11 cellular contexts compared by ENCODE assay signal in genomic region chr19:51511353-51511752, GRCh38. TPM values are rescaled to one million over a fixed set of nuclear protein-coding genes. Genes with fewer than 3 reads are reported as not detected.
DNase-seq lines count a peak whose midpoint lies in the region; ATAC-seq, FAIRE-seq and TF ChIP-seq lines count a peak whose summit lies in the region.
"Had no signal": no experiment of that assay in that cellular context is flagged by ENCODE, and none has a peak within 500 bp of the region (broad histone marks: within the 10 kb centered on the region; RNA-seq: fewer than 3 reads in every experiment).

No MANE protein-coding gene starts in this region.

- H3K27ac ChIP-seq in HepG2 (ENCODE audit: extremely low read length, insufficient read depth, low read length) (no peak overlapping the region), right lobe of liver (no peak overlapping the region)
- H3K27ac ChIP-seq: Peyer's patch, upper lobe of left lung had no signal

- ATAC-seq in HepG2 (no peak), right lobe of liver (no peak), HG02798 (IDR thresholded peaks at IDR 0.05; ENCODE audit: poor library complexity, unreplicated experiment) (no peak), HG03439 (IDR thresholded peaks at IDR 0.05; ENCODE audit: unreplicated experiment) (no peak)

- no peaks in the 10 kb centered on the region for H3K36me3 ChIP-seq in HepG2 (replicated peaks in 1 of 2; ENCODE audit: control insufficient read depth in 1 of 2, insufficient read depth in 2 of 2, low read length in 2 of 2)
- no peaks in the 10 kb centered on the region for H3K36me3 ChIP-seq in right lobe of liver
- H3K36me3 ChIP-seq: Peyer's patch, upper lobe of left lung had no signal

- H3K27me3 ChIP-seq in HepG2 (ENCODE audit: control insufficient read depth in 1 of 2, insufficient read depth in 2 of 2, low read length in 2 of 2): no peaks in the 10 kb centered on the region; a peak in 1 of 5 replicates
- H3K27me3 ChIP-seq in right lobe of liver: no peaks in the 10 kb centered on the region
- H3K27me3 ChIP-seq: Peyer's patch, upper lobe of left lung had no signal

- no peaks in the 10 kb centered on the region for H3K4me1 Mint-ChIP-seq in type B pancreatic cell (ENCODE audit: unreplicated experiment)

- no peak overlapping the region for H3K4me2 ChIP-seq in HepG2 (ENCODE audit: low read depth, low read length)

- POLR2A ChIA-PET in HepG2 (lab: Yijun Ruan, JAX): no interaction called here

- peak; percentile 12 for DNase-seq in HepG2 (ENCODE audit: low spot score)
- DNase-seq in right lobe of liver: no peak
- DNase-seq in NAMALWA (ENCODE audit: low spot score): peak; percentile 20
- peak; percentile 14 for DNase-seq in dermis blood vessel endothelial cell
- no peak for DNase-seq in type B pancreatic cell (ENCODE audit: extremely low spot score, unreplicated experiment)
- no peak for DNase-seq in NCI-H2107 treated with DMSO at 0.1 percent for 48 hours (lab: John Stamatoyannopoulos, UW; ENCODE audit: unreplicated experiment)
- DNase-seq: Peyer's patch, upper lobe of left lung had no signal

- no peak for TF ChIP-seq RAD21 in HepG2 (CRISPR knock-in tag; IDR thresholded peaks at IDR 0.05)

- H3K27me3 Mint-ChIP-seq in type B pancreatic cell: peaks cover 6% of the 10 kb centered on the region

- no peak for TF ChIP-seq EP300 in HepG2 (IDR thresholded peaks at IDR 0.05; ENCODE audit: low read depth in 2 of 2, low read length in 2 of 2)
- TF ChIP-seq EP300 in HepG2 (CRISPR knock-in tag; IDR thresholded peaks at IDR 0.05; ENCODE audit: borderline replicate concordance): no peak

- H4K20me1 ChIP-seq in HepG2 (ENCODE audit: insufficient read depth, low read length): no peaks in the 10 kb centered on the region

- no peak for TF ChIP-seq POLR2A in HepG2 (IDR thresholded peaks at IDR 0.05; ENCODE audit: insufficient read depth in 1 of 2, low read depth in 2 of 2, low read length in 2 of 2)
- no peak for TF ChIP-seq POLR2A in right lobe of liver (IDR thresholded peaks at IDR 0.05)

- CTCF ChIA-PET in HepG2 (lab: Yijun Ruan, JAX; ENCODE audit: low intra/inter-chr PET ratio, low total read pairs): interaction anchor here (0.8 kb wide), 1 partner anchor 39 kb away, joined by 3 read pairs; no protein-coding TSS in a partner anchor

- no peaks in the 10 kb centered on the region for H3K79me2 ChIP-seq in HepG2 (ENCODE audit: insufficient read depth, low read length)

- no peaks in the 10 kb centered on the region for H3K9me3 ChIP-seq in HepG2 (ENCODE audit: low read length)
- no peaks in the 10 kb centered on the region for H3K9me3 ChIP-seq in right lobe of liver
- H3K9me3 ChIP-seq: Peyer's patch, upper lobe of left lung had no signal

- no TSS peak for BruUV-seq in HepG2 (replicated peaks; lab: Mats Ljungman, UMichigan)

- H3K27ac Mint-ChIP-seq in type B pancreatic cell: no peak overlapping the region

- H2AFZ ChIP-seq in HepG2 (ENCODE audit: low read length): no peak overlapping the region

- H3K36me3 Mint-ChIP-seq in type B pancreatic cell: no peaks in the 10 kb centered on the region

- H3K4me1 ChIP-seq in HepG2 (ENCODE audit: insufficient read depth, low read length) (no peaks in the 10 kb centered on the region), right lobe of liver (no peaks in the 10 kb centered on the region)
- H3K4me1 ChIP-seq: Peyer's patch, upper lobe of left lung had no signal

- FAIRE-seq in HepG2 (lab: Jason Lieb, UNC): no peak

- 1% methylated on average over 6 of the region's 6 CpGs for WGBS in HepG2 (ENCODE audit: low lambda C conversion rate)
- 7% methylated on average over 6 of the region's 6 CpGs for WGBS in right lobe of liver (ENCODE audit: insufficient coverage, low coverage, low lambda C conversion rate, missing lambda C conversion rate)

- in situ Hi-C loops in HepG2 (cut with HindIII; ENCODE audit: extremely low pct_ligation_motif_present, low pct_unique_long_range_greater_than_20kb): no loop called here

- no peaks in the 10 kb centered on the region for H3K9me3 Mint-ChIP-seq in type B pancreatic cell

- TF ChIP-seq CTCF in HepG2 (CRISPR knock-in tag; IDR thresholded peaks at IDR 0.05) (0 out of 2 replicates have a peak, but pooled peaks have one; percentile 15), right lobe of liver (IDR thresholded peaks at IDR 0.05) (no peak), type B pancreatic cell (conservative IDR thresholded peaks at IDR 0.05) (peak; percentile 60)

- H3K9ac ChIP-seq in HepG2 (ENCODE audit: insufficient read depth, low read depth, low read length): no peak overlapping the region

- H3K4me3 ChIP-seq in HepG2 (replicated peaks in 1 of 3; ENCODE audit: insufficient read depth in 1 of 3, low read depth in 2 of 3, low read length in 3 of 3) (no peak overlapping the region), right lobe of liver (no peak overlapping the region)
- H3K4me3 ChIP-seq: lung, Peyer's patch, upper lobe of left lung had no signal

- no peak overlapping the region for H3K4me3 Mint-ChIP-seq in type B pancreatic cell

- intact Hi-C loops in HepG2 (cut with micrococcal nuclease; ENCODE audit: unreplicated experiment): no loop called here
- intact Hi-C loops in right lobe of liver (cut with DNase I): no loop called here

RNA-seq across cellular contexts. Expression of gene SIGLEC12, which starts 9.8 kb away (rescaled TPM):
- total RNA-seq in HepG2 (2016; rRNA removed; fragmentation: Illumina TruSeq; extraction: Trizol) (not detected in 2 replicates), right lobe of liver (under 1 TPM in 5 of 6 experiments, not detected in 1; 0.12 to 0.63 (median 0.33) TPM), dermis blood vessel endothelial cell (not detected in 2 replicates), type B pancreatic cell (ENCODE audit: low replicate concordance) (not detected in 2 replicates)
- not detected in 2 replicates for total RNA-seq in HepG2 (2016; cell fraction: cytosol; rRNA removed; fragmentation: Illumina TruSeq; extraction: Trizol; ENCODE audit: low read depth)
- total RNA-seq in HepG2 (2016; cell fraction: insoluble cytoplasmic fraction; rRNA removed; fragmentation: Illumina TruSeq; extraction: Trizol): not detected in 2 replicates
- total RNA-seq in HepG2 (2016; cell fraction: membrane; rRNA removed; fragmentation: Illumina TruSeq; extraction: Trizol): not detected in 2 replicates
- total RNA-seq in HepG2 (2016; cell fraction: nucleus; rRNA removed; fragmentation: Illumina TruSeq; extraction: Trizol): not detected in 2 replicates
- not detected in 2 replicates for polyA plus RNA-seq in HepG2 (2011; rRNA removed)
- not detected in 2 replicates for polyA plus RNA-seq in HepG2 (2011; cell fraction: cytosol; rRNA removed)
- polyA plus RNA-seq in HepG2 (2011; cell fraction: nucleus; rRNA removed): not detected in 2 replicates
- not detected in 2 replicates for polyA plus RNA-seq in HepG2 (2012)
- not detected in 2 replicates for polyA plus RNA-seq in HepG2 (2016; cell fraction: cytosol; fragmentation: Illumina TruSeq; extraction: Trizol; ENCODE audit: low read depth)
- not detected in 2 replicates for polyA plus RNA-seq in HepG2 (2016; cell fraction: insoluble cytoplasmic fraction; fragmentation: Illumina TruSeq; extraction: Trizol; ENCODE audit: low read depth)
- not detected in 2 replicates for polyA plus RNA-seq in HepG2 (2016; cell fraction: membrane; fragmentation: Illumina TruSeq; extraction: Trizol; ENCODE audit: low read depth)
- not detected in 2 replicates for polyA plus RNA-seq in HepG2 (2016; cell fraction: nucleus; fragmentation: Illumina TruSeq; extraction: Trizol; ENCODE audit: insufficient read depth, low read depth)
- not detected in 2 replicates for polyA minus RNA-seq in HepG2 (2011; rRNA and poly(A)+ RNA removed; ENCODE audit: low replicate concordance)
- not detected in 2 replicates for polyA minus RNA-seq in HepG2 (2011; cell fraction: cytosol; rRNA and poly(A)+ RNA removed)
- not detected in 2 replicates for polyA minus RNA-seq in HepG2 (2011; cell fraction: nucleus; rRNA and poly(A)+ RNA removed)

RNA-seq across cellular contexts. Expression of gene SIGLEC6, which starts 20.1 kb away (rescaled TPM):
- total RNA-seq in HepG2 (2016; rRNA removed; fragmentation: Illumina TruSeq; extraction: Trizol) (not detected in 2 replicates), right lobe of liver (not detected), dermis blood vessel endothelial cell (not detected in 2 replicates), type B pancreatic cell (ENCODE audit: low replicate concordance) (not detected in 2 replicates)
- not detected in 2 replicates for total RNA-seq in HepG2 (2016; cell fraction: cytosol; rRNA removed; fragmentation: Illumina TruSeq; extraction: Trizol; ENCODE audit: low read depth)
- not detected in 2 replicates for total RNA-seq in HepG2 (2016; cell fraction: insoluble cytoplasmic fraction; rRNA removed; fragmentation: Illumina TruSeq; extraction: Trizol)
- total RNA-seq in HepG2 (2016; cell fraction: membrane; rRNA removed; fragmentation: Illumina TruSeq; extraction: Trizol): not detected in 2 replicates
- total RNA-seq in HepG2 (2016; cell fraction: nucleus; rRNA removed; fragmentation: Illumina TruSeq; extraction: Trizol): not detected in 2 replicates
- not detected in 2 replicates for polyA plus RNA-seq in HepG2 (2011; rRNA removed)
- polyA plus RNA-seq in HepG2 (2011; cell fraction: cytosol; rRNA removed): not detected in 2 replicates
- not detected in 2 replicates for polyA plus RNA-seq in HepG2 (2011; cell fraction: nucleus; rRNA removed)
- polyA plus RNA-seq in HepG2 (2012): not detected in 2 replicates
- polyA plus RNA-seq in HepG2 (2016; cell fraction: cytosol; fragmentation: Illumina TruSeq; extraction: Trizol; ENCODE audit: low read depth): not detected in 2 replicates
- not detected in 2 replicates for polyA plus RNA-seq in HepG2 (2016; cell fraction: insoluble cytoplasmic fraction; fragmentation: Illumina TruSeq; extraction: Trizol; ENCODE audit: low read depth)
- polyA plus RNA-seq in HepG2 (2016; cell fraction: membrane; fragmentation: Illumina TruSeq; extraction: Trizol; ENCODE audit: low read depth): not detected in 2 replicates
- polyA plus RNA-seq in HepG2 (2016; cell fraction: nucleus; fragmentation: Illumina TruSeq; extraction: Trizol; ENCODE audit: insufficient read depth, low read depth): not detected in 2 replicates
- not detected in 2 replicates for polyA minus RNA-seq in HepG2 (2011; rRNA and poly(A)+ RNA removed; ENCODE audit: low replicate concordance)
- not detected in 2 replicates for polyA minus RNA-seq in HepG2 (2011; cell fraction: cytosol; rRNA and poly(A)+ RNA removed)
- not detected in 2 replicates for polyA minus RNA-seq in HepG2 (2011; cell fraction: nucleus; rRNA and poly(A)+ RNA removed)

RNA-seq across cellular contexts. Expression of gene CEACAM18, which starts 33.0 kb away (rescaled TPM):
- total RNA-seq in HepG2 (2016; rRNA removed; fragmentation: Illumina TruSeq; extraction: Trizol): not detected in 2 replicates
- not detected in 2 replicates for total RNA-seq in HepG2 (2016; cell fraction: cytosol; rRNA removed; fragmentation: Illumina TruSeq; extraction: Trizol; ENCODE audit: low read depth)
- not detected in 2 replicates for total RNA-seq in HepG2 (2016; cell fraction: insoluble cytoplasmic fraction; rRNA removed; fragmentation: Illumina TruSeq; extraction: Trizol)
- not detected in 2 replicates for total RNA-seq in HepG2 (2016; cell fraction: membrane; rRNA removed; fragmentation: Illumina TruSeq; extraction: Trizol)
- not detected in 2 replicates for total RNA-seq in HepG2 (2016; cell fraction: nucleus; rRNA removed; fragmentation: Illumina TruSeq; extraction: Trizol)
- polyA plus RNA-seq in HepG2 (2011; rRNA removed): not detected in 2 replicates
- not detected in 2 replicates for polyA plus RNA-seq in HepG2 (2011; cell fraction: cytosol; rRNA removed)
- not detected in 2 replicates for polyA plus RNA-seq in HepG2 (2011; cell fraction: nucleus; rRNA removed)
- not detected in 2 replicates for polyA plus RNA-seq in HepG2 (2012)
- not detected in 2 replicates for polyA plus RNA-seq in HepG2 (2016; cell fraction: cytosol; fragmentation: Illumina TruSeq; extraction: Trizol; ENCODE audit: low read depth)
- polyA plus RNA-seq in HepG2 (2016; cell fraction: insoluble cytoplasmic fraction; fragmentation: Illumina TruSeq; extraction: Trizol; ENCODE audit: low read depth): not detected in 2 replicates
- not detected in 2 replicates for polyA plus RNA-seq in HepG2 (2016; cell fraction: membrane; fragmentation: Illumina TruSeq; extraction: Trizol; ENCODE audit: low read depth)
- polyA plus RNA-seq in HepG2 (2016; cell fraction: nucleus; fragmentation: Illumina TruSeq; extraction: Trizol; ENCODE audit: insufficient read depth, low read depth): not detected in 2 replicates
- polyA minus RNA-seq in HepG2 (2011; rRNA and poly(A)+ RNA removed; ENCODE audit: low replicate concordance): not detected in 2 replicates
- not detected in 2 replicates for polyA minus RNA-seq in HepG2 (2011; cell fraction: cytosol; rRNA and poly(A)+ RNA removed)
- not detected in 2 replicates for polyA minus RNA-seq in HepG2 (2011; cell fraction: nucleus; rRNA and poly(A)+ RNA removed)
- not detected for total RNA-seq in right lobe of liver
- total RNA-seq in dermis blood vessel endothelial cell: not detected in 2 replicates
- 0.19 TPM in 1 of 2 replicates, not detected in the other for total RNA-seq in type B pancreatic cell (ENCODE audit: low replicate concordance)
- total RNA-seq: lung, upper lobe of left lung had no signal
- polyA plus RNA-seq: lung had no signal

RNA-seq across cellular contexts. Expression of gene SIGLEC8, which starts 53.1 kb away (rescaled TPM):
- not detected in 2 replicates for total RNA-seq in HepG2 (2016; rRNA removed; fragmentation: Illumina TruSeq; extraction: Trizol)
- total RNA-seq in HepG2 (2016; cell fraction: cytosol; rRNA removed; fragmentation: Illumina TruSeq; extraction: Trizol; ENCODE audit: low read depth): not detected in 2 replicates
- not detected in 2 replicates for total RNA-seq in HepG2 (2016; cell fraction: insoluble cytoplasmic fraction; rRNA removed; fragmentation: Illumina TruSeq; extraction: Trizol)
- total RNA-seq in HepG2 (2016; cell fraction: membrane; rRNA removed; fragmentation: Illumina TruSeq; extraction: Trizol): not detected in 2 replicates
- not detected in 2 replicates for total RNA-seq in HepG2 (2016; cell fraction: nucleus; rRNA removed; fragmentation: Illumina TruSeq; extraction: Trizol)
- polyA plus RNA-seq in HepG2 (2011; rRNA removed): not detected in 2 replicates
- polyA plus RNA-seq in HepG2 (2011; cell fraction: cytosol; rRNA removed): not detected in 2 replicates
- not detected in 2 replicates for polyA plus RNA-seq in HepG2 (2011; cell fraction: nucleus; rRNA removed)
- not detected in 2 replicates for polyA plus RNA-seq in HepG2 (2012)
- polyA plus RNA-seq in HepG2 (2016; cell fraction: cytosol; fragmentation: Illumina TruSeq; extraction: Trizol; ENCODE audit: low read depth): not detected in 2 replicates
- polyA plus RNA-seq in HepG2 (2016; cell fraction: insoluble cytoplasmic fraction; fragmentation: Illumina TruSeq; extraction: Trizol; ENCODE audit: low read depth): not detected in 2 replicates
- not detected in 2 replicates for polyA plus RNA-seq in HepG2 (2016; cell fraction: membrane; fragmentation: Illumina TruSeq; extraction: Trizol; ENCODE audit: low read depth)
- polyA plus RNA-seq in HepG2 (2016; cell fraction: nucleus; fragmentation: Illumina TruSeq; extraction: Trizol; ENCODE audit: insufficient read depth, low read depth): not detected in 2 replicates
- polyA minus RNA-seq in HepG2 (2011; rRNA and poly(A)+ RNA removed; ENCODE audit: low replicate concordance): not detected in 2 replicates
- not detected in 2 replicates for polyA minus RNA-seq in HepG2 (2011; cell fraction: cytosol; rRNA and poly(A)+ RNA removed)
- polyA minus RNA-seq in HepG2 (2011; cell fraction: nucleus; rRNA and poly(A)+ RNA removed): not detected in 2 replicates
- 1 to 10 TPM in 1 of 6 experiments, under 1 TPM in 5; 0.31 to 1.4 (median 0.71) TPM for total RNA-seq in right lobe of liver
- total RNA-seq in dermis blood vessel endothelial cell: not detected in 2 replicates
- not detected in 2 replicates for total RNA-seq in type B pancreatic cell (ENCODE audit: low replicate concordance)

RNA-seq across cellular contexts. Expression of gene ZNF175, which starts 59.7 kb away (rescaled TPM):
- total RNA-seq in HepG2 (2016; rRNA removed; fragmentation: Illumina TruSeq; extraction: Trizol) (1.5 and 2.3 TPM in 2 replicates), right lobe of liver (1 to 10 TPM; 1.2 to 5.2 (median 4.4) TPM), dermis blood vessel endothelial cell (4.3 and 8.3 TPM in 2 replicates), type B pancreatic cell (ENCODE audit: low replicate concordance) (7.9 and 14.0 TPM in 2 replicates)
- total RNA-seq in HepG2 (2016; cell fraction: cytosol; rRNA removed; fragmentation: Illumina TruSeq; extraction: Trizol; ENCODE audit: low read depth): 0.09 and 0.10 TPM in 2 replicates
- 2.7 and 2.8 TPM in 2 replicates for total RNA-seq in HepG2 (2016; cell fraction: insoluble cytoplasmic fraction; rRNA removed; fragmentation: Illumina TruSeq; extraction: Trizol)
- total RNA-seq in HepG2 (2016; cell fraction: membrane; rRNA removed; fragmentation: Illumina TruSeq; extraction: Trizol): 0.65 and 1.1 TPM in 2 replicates
- total RNA-seq in HepG2 (2016; cell fraction: nucleus; rRNA removed; fragmentation: Illumina TruSeq; extraction: Trizol): 1.6 and 2.5 TPM in 2 replicates
- 1.1 and 1.2 TPM in 2 replicates for polyA plus RNA-seq in HepG2 (2011; rRNA removed)
- polyA plus RNA-seq in HepG2 (2011; cell fraction: cytosol; rRNA removed): 0.55 and 0.62 TPM in 2 replicates
- 2.2 and 2.5 TPM in 2 replicates for polyA plus RNA-seq in HepG2 (2011; cell fraction: nucleus; rRNA removed)
- polyA plus RNA-seq in HepG2 (2012): 1.5 and 1.9 TPM in 2 replicates
- 0.11 and 0.20 TPM in 2 replicates for polyA plus RNA-seq in HepG2 (2016; cell fraction: cytosol; fragmentation: Illumina TruSeq; extraction: Trizol; ENCODE audit: low read depth)
- 2.0 and 2.6 TPM in 2 replicates for polyA plus RNA-seq in HepG2 (2016; cell fraction: insoluble cytoplasmic fraction; fragmentation: Illumina TruSeq; extraction: Trizol; ENCODE audit: low read depth)
- polyA plus RNA-seq in HepG2 (2016; cell fraction: membrane; fragmentation: Illumina TruSeq; extraction: Trizol; ENCODE audit: low read depth): 0.32 and 0.44 TPM in 2 replicates
- polyA plus RNA-seq in HepG2 (2016; cell fraction: nucleus; fragmentation: Illumina TruSeq; extraction: Trizol; ENCODE audit: insufficient read depth, low read depth): 2.6 and 6.4 TPM in 2 replicates
- polyA minus RNA-seq in HepG2 (2011; rRNA and poly(A)+ RNA removed; ENCODE audit: low replicate concordance): 2.2 and 5.2 TPM in 2 replicates
- 1.1 and 1.6 TPM in 2 replicates for polyA minus RNA-seq in HepG2 (2011; cell fraction: cytosol; rRNA and poly(A)+ RNA removed)
- polyA minus RNA-seq in HepG2 (2011; cell fraction: nucleus; rRNA and poly(A)+ RNA removed): 4.4 and 4.5 TPM in 2 replicates

Comparison
In these comparisons a context has a peak if more than half of its experiments do, and no peak if none do; other contexts are left out.
1. DNase-seq: peak in HepG2 (single experiment), NAMALWA (single experiment) and dermis blood vessel endothelial cell (single experiment); none in right lobe of liver (0 of 3), type B pancreatic cell (single experiment) and NCI-H2107 treated with DMSO at 0.1 percent for 48 hours (single experiment).
2. CTCF ChIP-seq: peak in HepG2 (single experiment) and type B pancreatic cell (single experiment); none in right lobe of liver (0 of 4).